33 cellular contexts compared by ENCODE assay signal in the genomic region with DNA sequence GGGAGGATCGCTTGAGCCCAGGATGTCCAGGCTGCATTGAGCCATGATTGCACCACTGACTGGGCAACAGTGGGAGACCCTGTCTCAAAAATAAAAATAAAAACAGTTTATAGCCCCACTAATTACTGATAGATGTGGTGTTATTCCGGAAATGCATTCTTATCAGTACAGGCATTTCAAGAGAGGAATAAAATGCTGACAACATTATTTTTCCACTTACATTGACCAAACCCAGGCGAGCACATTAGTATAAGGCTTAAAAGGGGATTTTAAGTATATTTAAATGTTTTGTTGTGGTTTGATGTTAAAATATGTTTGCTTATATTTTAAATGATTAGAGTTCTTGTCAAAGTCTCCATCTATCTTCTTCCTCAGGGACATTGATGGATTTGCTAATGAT.
"Had no signal": no experiment of that assay in that cellular context is flagged by ENCODE, and none has a peak within 500 bp of the region (broad histone marks: within the 10 kb centered on the region; RNA-seq: fewer than 3 reads in every experiment).

No MANE protein-coding gene starts in this region.

- H3K9me3 ChIP-seq: adrenal gland, ascending aorta, body of pancreas, breast epithelium had no signal

- H3K36me3 ChIP-seq: adrenal gland, brain microvascular endothelial cell, breast epithelium, cardiac muscle cell had no signal

- H3K27ac ChIP-seq: adrenal gland, ascending aorta, body of pancreas, brain microvascular endothelial cell, breast epithelium, cardiac muscle cell had no signal

- DNase-seq: activated effector memory CD4-positive, alpha-beta T cell treated with anti-CD3 and anti-CD28 coated beads, Interleukin-2, amount 50 U/mL, for 16 hours; activated effector memory CD4-positive, alpha-beta T cell treated with Interleukin-2 at 50 U/mL for 16 hours; activated gamma-delta T cell; activated gamma-delta T cell treated with Interleukin-2 at 50 U/mL for 16 hours; activated naive CD4-positive, alpha-beta T cell; activated naive CD4-positive, alpha-beta T cell treated with anti-CD3 and anti-CD28 coated beads for 36 hours; activated naive CD4-positive, alpha-beta T cell treated with anti-CD3 and anti-CD28 coated beads, Interleukin-2, amount 10 ng/mL, durations not matched to agents 7 days and 5 days; activated naive CD4-positive, alpha-beta T cell treated with anti-CD3 and anti-CD28 coated beads, Interleukin-2, amount 50 U/mL, for 16 hours; activated naive CD4-positive, alpha-beta T cell treated with Interleukin-2 at 50 U/mL for 16 hours; activated naive CD8-positive, alpha-beta T cell treated with anti-CD3 and anti-CD28 coated beads for 36 hours; activated naive CD8-positive, alpha-beta T cell treated with anti-CD3 and anti-CD28 coated beads, Interleukin-2, amount 10 ng/mL, durations not matched to agents 7 days and 5 days; activated naive CD8-positive, alpha-beta T cell treated with anti-CD3 and anti-CD28 coated beads, Interleukin-2, amount 50 U/mL, for 24 hours; activated T-cell treated with anti-CD3 and anti-CD28 coated beads, Interleukin-2, amount 50 U/mL, for 24 hours; activated T-cell treated with anti-CD3 and anti-CD28 coated beads, Interleukin-2, amount 50 U/mL, for 4 hours; activated T-cell treated with anti-CD3 and anti-CD28 coated beads, Interleukin-2, amount 50 U/mL, for 48 hours; activated T-cell treated with anti-CD3 and anti-CD28 coated beads, Interleukin-2, amount 50 U/mL, for 72 hours; adrenal gland; amniotic stem cell; amygdala; anterior cingulate cortex; aorta; body of pancreas; brain microvascular endothelial cell; caudate nucleus; central memory CD4-positive, alpha-beta T cell; cerebellar nuclear complex had no signal

- H3K4me3 ChIP-seq: adrenal gland, ascending aorta, body of pancreas, breast epithelium, cardiac muscle cell had no signal

- H3K4me1 ChIP-seq: adrenal gland, ascending aorta, body of pancreas, breast epithelium had no signal

- ATAC-seq: activated naive CD4-positive, alpha-beta T cell treated with anti-CD3 and anti-CD28 coated beads, Interleukin-2, amount 50 U/mL, for 72 hours; activated naive CD8-positive, alpha-beta T cell treated with anti-CD3 and anti-CD28 coated beads, Interleukin-2, amount 50 U/mL, for 24 hours; activated T-cell treated with anti-CD3 and anti-CD28 coated beads, Interleukin-2, amount 50 U/mL, for 4 hours; activated T-cell treated with anti-CD3 and anti-CD28 coated beads, Interleukin-2, amount 50 U/mL, for 72 hours; activated T-helper 17 cell treated with anti-CD3 and anti-CD28 coated beads, Interleukin-2, amount 50 U/mL, for 72 hours; body of pancreas had no signal

- H3K27me3 ChIP-seq: adrenal gland, ascending aorta, body of pancreas, brain microvascular endothelial cell, breast epithelium, cardiac muscle cell had no signal

- FAIRE-seq: astrocyte, bronchial epithelial cell had no signal
